In the genomic region with DNA sequence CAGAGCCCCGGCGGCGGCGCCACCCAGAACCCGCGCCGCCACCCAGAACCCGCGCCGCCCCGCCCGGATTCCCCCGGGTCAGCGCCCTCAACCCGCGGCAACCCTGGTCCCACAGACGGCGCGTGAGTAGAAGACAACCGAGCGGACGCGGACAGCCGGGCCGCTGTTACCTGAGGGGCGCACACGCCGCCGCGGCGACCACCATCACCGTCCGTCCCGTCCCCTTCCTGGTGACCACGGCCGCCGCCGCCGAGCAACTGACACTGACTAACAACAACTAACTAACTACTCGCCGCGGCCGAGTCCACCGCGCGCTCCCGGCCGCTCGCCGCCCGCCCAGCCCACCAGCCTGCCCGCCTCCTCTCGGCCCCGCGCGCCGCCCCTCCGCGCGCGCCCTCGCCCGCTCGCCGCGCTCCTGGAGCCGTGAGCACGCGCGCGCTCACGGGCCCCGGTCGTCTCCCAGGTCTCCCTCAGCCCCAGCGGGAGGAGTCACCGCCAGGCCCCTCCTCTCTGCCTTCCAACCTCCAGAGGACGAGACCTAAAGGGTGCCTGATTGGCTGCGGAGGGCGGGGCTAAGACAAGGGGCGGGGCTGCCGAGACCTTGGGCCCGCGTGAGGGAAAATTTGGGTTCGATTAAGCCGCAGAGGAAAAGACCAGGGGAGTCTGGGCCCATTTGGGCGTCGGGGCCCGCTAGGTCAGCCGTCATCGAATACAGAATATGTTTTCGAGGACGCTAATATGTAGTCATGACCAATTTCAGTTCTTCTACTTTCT, we compare ENCODE assay signal across 8 cellular contexts.
DNase-seq lines count a peak whose midpoint lies in the region; ATAC-seq and TF ChIP-seq lines count a peak whose summit lies in the region.

A gene with protein sequence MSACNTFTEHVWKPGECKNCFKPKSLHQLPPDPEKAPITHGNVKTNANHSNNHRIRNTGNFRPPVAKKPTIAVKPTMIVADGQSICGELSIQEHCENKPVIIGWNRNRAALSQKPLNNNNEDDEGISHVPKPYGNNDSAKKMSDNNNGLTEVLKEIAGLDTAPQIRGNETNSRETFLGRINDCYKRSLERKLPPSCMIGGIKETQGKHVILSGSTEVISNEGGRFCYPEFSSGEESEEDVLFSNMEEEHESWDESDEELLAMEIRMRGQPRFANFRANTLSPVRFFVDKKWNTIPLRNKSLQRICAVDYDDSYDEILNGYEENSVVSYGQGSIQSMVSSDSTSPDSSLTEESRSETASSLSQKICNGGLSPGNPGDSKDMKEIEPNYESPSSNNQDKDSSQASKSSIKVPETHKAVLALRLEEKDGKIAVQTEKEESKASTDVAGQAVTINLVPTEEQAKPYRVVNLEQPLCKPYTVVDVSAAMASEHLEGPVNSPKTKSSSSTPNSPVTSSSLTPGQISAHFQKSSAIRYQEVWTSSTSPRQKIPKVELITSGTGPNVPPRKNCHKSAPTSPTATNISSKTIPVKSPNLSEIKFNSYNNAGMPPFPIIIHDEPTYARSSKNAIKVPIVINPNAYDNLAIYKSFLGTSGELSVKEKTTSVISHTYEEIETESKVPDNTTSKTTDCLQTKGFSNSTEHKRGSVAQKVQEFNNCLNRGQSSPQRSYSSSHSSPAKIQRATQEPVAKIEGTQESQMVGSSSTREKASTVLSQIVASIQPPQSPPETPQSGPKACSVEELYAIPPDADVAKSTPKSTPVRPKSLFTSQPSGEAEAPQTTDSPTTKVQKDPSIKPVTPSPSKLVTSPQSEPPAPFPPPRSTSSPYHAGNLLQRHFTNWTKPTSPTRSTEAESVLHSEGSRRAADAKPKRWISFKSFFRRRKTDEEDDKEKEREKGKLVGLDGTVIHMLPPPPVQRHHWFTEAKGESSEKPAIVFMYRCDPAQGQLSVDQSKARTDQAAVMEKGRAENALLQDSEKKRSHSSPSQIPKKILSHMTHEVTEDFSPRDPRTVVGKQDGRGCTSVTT (N-terminal part only) (minus strand): TSS at position 269 of the 774 bp plus-strand sequence. CDS start 238,178 bp downstream, outside the sequence.

- TF ChIP-seq CTCF in AG10803 (conservative IDR thresholded peaks at IDR 0.05; ENCODE audit: low read length) = no peak

- peak; percentile 99 for DNase-seq in AG10803 (ENCODE audit: low read depth)
- peak; percentile 97 for DNase-seq in NCI-H446 (lab: John Stamatoyannopoulos, UW)
- DNase-seq in activated CD4-positive, CD25-positive, alpha-beta regulatory T cell treated with anti-CD3 and anti-CD28 coated beads, Interleukin-2, amount 50 U/mL, for 16 hours (ENCODE audit: low read depth, low spot score) = peak; percentile 98
- peak; percentile 98 for DNase-seq in central memory CD4-positive, alpha-beta T cell
- DNase-seq in iris pigment epithelial cell (ENCODE audit: low read depth) = peak; percentile 99
- DNase-seq in stimulated activated CD4-positive, alpha-beta T cell treated with anti-CD3 and anti-CD28 coated beads, Interleukin-12 subunit alpha, Interleukin-12 subunit beta, amount 100 ng/mL, for 24 hours (ENCODE audit: low read depth in 2 of 2) = peak; percentile 94 to 100

- H3K4me3 ChIP-seq in AG10803 (ENCODE audit: low read length) = peak within 1 kb of the TSS; percentile 92

- ATAC-seq in GM19035 (IDR thresholded peaks at IDR 0.05; ENCODE audit: unreplicated experiment) (peak; percentile 91), HG03342 (IDR thresholded peaks at IDR 0.05; ENCODE audit: unreplicated experiment) (peak; percentile 91)

Comparison
In these comparisons a context has a peak if more than half of its experiments do, and no peak if none do; other contexts are left out.
1. Peak in every context shown above with its lines: DNase-seq, ATAC-seq and H3K4me3 ChIP-seq.